ENCODE assay signal across 8 cellular contexts in the genomic region with DNA sequence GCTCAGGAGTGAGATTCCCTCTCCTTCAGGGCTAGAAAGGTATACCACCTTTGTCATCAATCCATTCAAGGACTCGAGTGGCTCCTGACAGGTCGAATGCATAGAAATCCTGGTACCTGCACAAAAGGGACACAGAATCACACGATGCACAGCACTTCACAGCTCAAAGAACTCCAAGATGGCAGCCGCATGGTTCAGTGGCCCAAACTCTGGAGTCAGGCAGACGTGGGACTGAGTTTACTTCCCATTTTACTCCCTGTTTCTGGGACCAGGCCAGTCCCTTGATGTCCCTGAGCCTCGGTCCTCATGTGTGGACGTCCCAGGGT. TPM values are rescaled to one million over a fixed set of nuclear protein-coding genes. Genes with fewer than 3 reads are reported as not detected.
DNase-seq lines count a peak whose midpoint lies in the region; ATAC-seq and TF ChIP-seq lines count a peak whose summit lies in the region.

No MANE protein-coding gene starts in this region.

- H3K27me3 ChIP-seq in mononuclear cell (ENCODE audit: insufficient read depth, low read length), result no peaks in the 10 kb centered on the region

- no peak for ATAC-seq in stimulated activated naive CD8-positive, alpha-beta T cell treated with anti-CD3 and anti-CD28 coated beads, Interleukin-15, Interleukin-2, amounts not matched to agents 100 U/mL and 50 U/mL, for 24 hours
- ATAC-seq in HG02885 (IDR thresholded peaks at IDR 0.05; ENCODE audit: poor library complexity, unreplicated experiment), result no peak

- no TSS peak for BruUV-seq in MCF 10A (replicated peaks; lab: Mats Ljungman, UMichigan)

- H3K27me3 Mint-ChIP-seq in stimulated activated naive CD8-positive, alpha-beta T cell treated with anti-CD3 and anti-CD28 coated beads, Interleukin-15, Interleukin-2, amounts not matched to agents 100 ng/mL and 50 ng/mL, for 24 hours, result no peaks in the 10 kb centered on the region
- H3K27me3 Mint-ChIP-seq in MCF 10A (ENCODE audit: insufficient read depth, unreplicated experiment), result no peaks in the 10 kb centered on the region

- intact Hi-C loops in MCF 10A (cut with micrococcal nuclease), result loop anchor here (5.0 kb wide), 1 partner anchor 51 kb away; a partner anchor contains a TSS

- POLR2A ChIA-PET in MCF 10A (lab: Yijun Ruan, JAX), result interaction anchor here (0.6 to 4.7 kb wide), 17 partner anchors 9 to 1066 kb away, joined by 3 to 42 read pairs (median 5); a partner anchor contains a TSS

- H3K4me3 Mint-ChIP-seq in stimulated activated naive CD8-positive, alpha-beta T cell treated with anti-CD3 and anti-CD28 coated beads, Interleukin-15, Interleukin-2, amounts not matched to agents 100 ng/mL and 50 ng/mL, for 24 hours, result peak overlapping the region; percentile 97
- H3K4me3 Mint-ChIP-seq in MCF 10A (ENCODE audit: unreplicated experiment), result peak overlapping the region; percentile 96

- no peak for DNase-seq in stimulated activated naive CD8-positive, alpha-beta T cell treated with anti-CD3 and anti-CD28 coated beads, Interleukin-15, Interleukin-2, amounts not matched to agents 100 U/mL and 50 U/mL, for 24 hours
- DNase-seq in MCF 10A (ENCODE audit: unreplicated experiment) (no peak), ecto neural progenitor cell (ENCODE audit: low spot score) (no peak), GOT3 (lab: John Stamatoyannopoulos, UW) (no peak)
- DNase-seq in stimulated activated CD8-positive, alpha-beta memory T cell treated with anti-CD3 and anti-CD28 coated beads, Interleukin-4, amount 100 ng/mL, for 48 hours, result no peak

- peaks cover 22% of the 10 kb centered on the region for H3K36me3 Mint-ChIP-seq in stimulated activated naive CD8-positive, alpha-beta T cell treated with anti-CD3 and anti-CD28 coated beads, Interleukin-15, Interleukin-2, amounts not matched to agents 100 ng/mL and 50 ng/mL, for 24 hours (ENCODE audit: low read depth)
- H3K36me3 Mint-ChIP-seq in MCF 10A (ENCODE audit: insufficient read depth, unreplicated experiment), result peaks cover 57% of the 10 kb centered on the region

- peaks cover 32% of the 10 kb centered on the region for H3K4me1 ChIP-seq in mononuclear cell (ENCODE audit: insufficient read depth, low read length)

- peak overlapping the region; percentile 84 for H3K4me3 ChIP-seq in mononuclear cell (ENCODE audit: low read length)

- peaks cover 39% of the 10 kb centered on the region for H3K4me1 Mint-ChIP-seq in stimulated activated naive CD8-positive, alpha-beta T cell treated with anti-CD3 and anti-CD28 coated beads, Interleukin-15, Interleukin-2, amounts not matched to agents 100 ng/mL and 50 ng/mL, for 24 hours (ENCODE audit: low read depth)
- peaks cover 28% of the 10 kb centered on the region for H3K4me1 Mint-ChIP-seq in MCF 10A (ENCODE audit: insufficient read depth, unreplicated experiment)

- CTCF ChIA-PET in MCF 10A (lab: Yijun Ruan, JAX), result interaction anchor here (0.6 to 4.7 kb wide), 16 partner anchors 10 to 391 kb away, joined by 3 to 40 read pairs (median 4); no protein-coding TSS in a partner anchor

- no peaks in the 10 kb centered on the region for H3K9me3 Mint-ChIP-seq in stimulated activated naive CD8-positive, alpha-beta T cell treated with anti-CD3 and anti-CD28 coated beads, Interleukin-15, Interleukin-2, amounts not matched to agents 100 ng/mL and 50 ng/mL, for 24 hours
- no peaks in the 10 kb centered on the region for H3K9me3 Mint-ChIP-seq in MCF 10A (ENCODE audit: unreplicated experiment)

- no peaks in the 10 kb centered on the region for H3K9me3 ChIP-seq in mononuclear cell (ENCODE audit: low read depth, low read length)

- H3K27ac Mint-ChIP-seq in stimulated activated naive CD8-positive, alpha-beta T cell treated with anti-CD3 and anti-CD28 coated beads, Interleukin-15, Interleukin-2, amounts not matched to agents 100 ng/mL and 50 ng/mL, for 24 hours, result peak overlapping the region; percentile 95
- peak overlapping the region; percentile 98 for H3K27ac Mint-ChIP-seq in MCF 10A (ENCODE audit: low read depth, unreplicated experiment)

- TF ChIP-seq CTCF in MCF 10A (IDR thresholded peaks at IDR 0.05; ENCODE audit: unreplicated experiment), result no peak

RNA-seq across cellular contexts. Expression of a gene that starts 0.5 kb away (rescaled TPM):
- total RNA-seq in MCF 10A (2022) (40.9 and 42.1 TPM in 2 replicates), mononuclear cell (17.8 TPM)

RNA-seq across cellular contexts. Expression of a gene that starts 4.5 kb away (rescaled TPM):
- total RNA-seq in MCF 10A (2022) (5.1 and 7.1 TPM in 2 replicates), mononuclear cell (1.5 TPM)

RNA-seq across cellular contexts. Expression of a gene that starts 52.7 kb away (rescaled TPM):
- total RNA-seq in MCF 10A (2022) (4.2 and 4.3 TPM in 2 replicates), mononuclear cell (5.7 TPM)
